ENCODE assay signal across 27 cellular contexts in the genomic region with DNA sequence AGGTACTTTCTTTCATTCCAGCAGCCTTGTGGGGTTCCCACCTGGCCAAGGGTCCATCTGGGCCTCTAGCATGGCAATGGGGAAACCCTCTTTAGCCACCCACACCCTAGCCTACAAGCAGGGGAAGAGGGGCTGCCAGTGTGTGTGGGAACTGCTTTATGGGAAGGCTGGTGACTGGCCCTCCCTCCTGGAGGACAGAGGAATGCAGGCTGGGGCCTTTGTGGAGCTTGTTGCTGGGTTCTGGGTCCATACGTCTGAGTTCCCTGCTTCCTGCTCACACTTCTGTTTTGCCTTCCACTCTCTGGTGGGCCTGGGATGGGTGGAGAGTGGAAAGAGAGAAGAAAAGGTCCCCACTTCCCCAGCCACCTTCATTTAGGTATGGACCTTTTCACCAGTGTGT. TPM values are rescaled to one million over a fixed set of nuclear protein-coding genes. Genes with fewer than 3 reads are reported as not detected.
"Had no signal": no experiment of that assay in that cellular context is flagged by ENCODE, and none has a peak within 500 bp of the region (broad histone marks: within the 10 kb centered on the region; RNA-seq: fewer than 3 reads in every experiment).

No MANE protein-coding gene starts in this region.

- H3K9me3 Mint-ChIP-seq: dendritic cell treated with granulocyte-macrophage colony-stimulating factor and Interleukin-4, amounts not matched to agents 40 ng/mL and 50 ng/mL, for 4 days; endodermal cell; memory B cell; natural killer cell treated with Interleukin-12 subunit alpha and Interleukin-12 subunit beta and Interleukin-15 and Interleukin-18, amount 100 ng/mL, for 72 hours; neural crest cell; stimulated activated memory B cell treated with anti-CD40 and anti-IgM and Interleukin-4, amounts not matched to agents 10 μg/mL and 1 μg/mL and 100 μg/mL, for 72 hours; type B pancreatic cell had no signal

- H3K4me1 Mint-ChIP-seq: neural crest cell had no signal

- H3K27me3 ChIP-seq: testis had no signal

- H3K36me3 Mint-ChIP-seq: natural killer cell treated with Interleukin-12 subunit alpha and Interleukin-12 subunit beta and Interleukin-15 and Interleukin-18, amount 100 ng/mL, for 72 hours; type B pancreatic cell had no signal

- H3K27ac Mint-ChIP-seq: dendritic cell treated with granulocyte-macrophage colony-stimulating factor and Interleukin-4, amounts not matched to agents 40 ng/mL and 50 ng/mL, for 4 days; endodermal cell; natural killer cell treated with Interleukin-12 subunit alpha and Interleukin-12 subunit beta and Interleukin-15 and Interleukin-18, amount 100 ng/mL, for 72 hours; progenitor cell of endocrine pancreas; stimulated activated memory B cell treated with anti-CD40 and anti-IgM and Interleukin-4, amounts not matched to agents 10 μg/mL and 1 μg/mL and 100 μg/mL, for 72 hours; type B pancreatic cell had no signal

- H3K4me3 Mint-ChIP-seq: dendritic cell treated with granulocyte-macrophage colony-stimulating factor and Interleukin-4, amounts not matched to agents 40 ng/mL and 50 ng/mL, for 4 days; natural killer cell treated with Interleukin-12 subunit alpha and Interleukin-12 subunit beta and Interleukin-15 and Interleukin-18, amount 100 ng/mL, for 72 hours; neural crest cell; stimulated activated memory B cell treated with anti-CD40 and anti-IgM and Interleukin-4, amounts not matched to agents 10 μg/mL and 1 μg/mL and 100 μg/mL, for 72 hours; type B pancreatic cell had no signal

- ATAC-seq: esophagus mucosa; gastrocnemius medialis; left lobe of liver; natural killer cell treated with Interleukin-12 subunit alpha and Interleukin-12 subunit beta and Interleukin-15 and Interleukin-18, amount 100 ng/mL, for 72 hours; stimulated activated memory B cell treated with anti-CD40 and anti-IgM and Interleukin-4, amounts not matched to agents 10 μg/mL and 1 μg/mL and 100 μg/mL, for 72 hours; stimulated activated naive CD8-positive, alpha-beta T cell treated with anti-CD3 and anti-CD28 coated beads, Interleukin-15, Interleukin-2, amounts not matched to agents 100 U/mL and 50 U/mL, for 24 hours had no signal

- H3K36me3 ChIP-seq: gastrocnemius medialis, tibial artery had no signal

- H3K4me2 ChIP-seq: smooth muscle cell had no signal

- H3K4me1 ChIP-seq: parathyroid adenoma, testis, tibial artery had no signal

- H2AFZ ChIP-seq: parathyroid adenoma had no signal

- DNase-seq: effector CD8-positive, alpha-beta T cell; foreskin fibroblast; gastrocnemius medialis; head of caudate nucleus; stimulated activated CD4-positive, alpha-beta T cell treated with anti-CD3 and anti-CD28 coated beads, Interleukin-2, amount 100 ng/mL, for 24 hours; stimulated activated CD4-positive, alpha-beta T cell treated with anti-CD3 and anti-CD28 coated beads, Interleukin-4, amount 100 ng/mL, for 4 hours; stimulated activated naive CD8-positive, alpha-beta T cell treated with anti-CD3 and anti-CD28 coated beads, Interleukin-15, Interleukin-2, amounts not matched to agents 100 U/mL and 50 U/mL, for 24 hours; substantia nigra; testis; tibial artery had no signal

- H3K9ac ChIP-seq: parathyroid adenoma had no signal

- H3K4me3 ChIP-seq: gastrocnemius medialis, lung, smooth muscle cell, testis, tibial artery had no signal

- H3K9me3 ChIP-seq: gastrocnemius medialis, testis, tibial artery had no signal

- H3K79me2 ChIP-seq: parathyroid adenoma had no signal

- H3K27ac ChIP-seq: epithelial cell of prostate, gastrocnemius medialis, parathyroid adenoma, testis, tibial artery had no signal

RNA-seq across cellular contexts. Expression of gene PITX1, which starts 14.9 kb away (rescaled TPM):
- total RNA-seq: glomerular endothelial cell; liver; mononuclear cell; natural killer cell treated with Interleukin-12 subunit alpha and Interleukin-12 subunit beta and Interleukin-15 and Interleukin-18, amount 100 ng/mL, for 72 hours; neural crest cell had no signal
